Comparison of ENCODE assay signal across 2 cellular contexts in genomic region chrX:130115119-130115885, GRCh38.
A peak's percentile ranks its signal among the peaks of the same experiment; 100 is the strongest.
TF ChIP-seq lines count a peak whose summit lies in the region.

No MANE protein-coding gene starts in this region.

TF ChIP-seq in GM12878, 131 proteins besides CTCF, POLR2A, EP300 and RAD21:
- TF ChIP-seq RUNX3 (IDR thresholded peaks at IDR 0.05; ENCODE audit: low read length) (peak; percentile 11; the same call in 1 of the 2 replicates), NR2F1 (conservative IDR thresholded peaks at IDR 0.05) (peak; percentile 48), BHLHE40 (IDR thresholded peaks at IDR 0.05; ENCODE audit: borderline replicate concordance in 1 of 2, low read depth in 2 of 2, low read length in 1 of 2) (peak in 1 of 2 experiments; percentile 16; a peak in 1 of 4 replicates)

TF ChIP-seq in HepG2, 621 proteins besides CTCF, POLR2A, EP300 and RAD21:
- TF ChIP-seq FOSL2 (CRISPR knock-in tag; IDR thresholded peaks at IDR 0.05) (peak; percentile 65), RARA (CRISPR knock-in tag; IDR thresholded peaks at IDR 0.05) (peak; percentile 31; the same call in 1 of the 2 replicates)
